Comparison of ENCODE assay signal across 16 cellular contexts in the genomic region with DNA sequence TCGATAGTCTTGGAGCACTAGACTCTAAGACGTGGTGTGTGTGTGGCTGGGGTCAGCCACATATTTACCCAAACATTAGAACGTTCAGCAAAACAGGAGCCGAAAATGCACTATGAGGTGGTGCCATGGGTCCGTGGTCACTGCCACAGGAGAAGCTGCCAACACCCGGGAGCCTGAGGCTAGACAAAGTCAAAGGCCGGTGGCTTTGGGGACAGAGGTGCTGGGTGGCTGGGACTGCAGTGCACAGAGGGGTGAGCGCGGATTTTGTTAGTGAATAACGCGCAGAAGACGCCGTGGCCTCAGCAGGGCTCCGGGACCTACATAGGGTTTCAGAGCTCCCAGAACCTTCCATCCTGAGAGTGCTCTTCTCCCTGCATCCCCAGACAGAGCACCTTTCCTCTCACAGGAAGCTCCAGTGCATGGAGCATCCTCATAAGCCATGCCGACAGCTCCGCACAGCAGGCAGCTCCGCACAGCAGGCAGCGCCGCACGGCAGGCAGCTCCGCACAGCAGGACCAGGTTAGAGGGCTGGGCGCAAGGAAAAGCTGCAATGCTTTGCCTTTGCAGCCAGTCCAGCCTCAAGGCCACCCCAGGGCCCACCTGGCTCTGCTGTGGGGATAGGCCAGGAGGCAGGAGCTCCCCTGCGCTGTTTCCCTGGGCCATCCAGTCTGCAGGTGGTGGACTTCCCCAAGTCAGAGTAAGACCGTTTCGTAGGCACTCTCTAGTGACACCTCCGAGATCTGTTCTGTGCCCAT.
"Had no signal": no experiment of that assay in that cellular context is flagged by ENCODE, and none has a peak within 500 bp of the region (broad histone marks: within the 10 kb centered on the region; RNA-seq: fewer than 3 reads in every experiment).

No MANE protein-coding gene starts in this region.

- H3K9me3 ChIP-seq: SK-N-SH had no signal

- H3K36me3 Mint-ChIP-seq: activated naive CD8-positive, alpha-beta T cell treated with anti-CD3 and anti-CD28 coated beads, Interleukin-2, amount 10 ng/mL, durations not matched to agents 7 days and 5 days; type B pancreatic cell had no signal

- DNase-seq: activated CD4-positive, alpha-beta memory T cell treated with anti-CD3 and anti-CD28 coated beads, Interleukin-2, amount 10 ng/mL, durations not matched to agents 7 days and 5 days; activated CD4-positive, CD25-positive, alpha-beta regulatory T cell treated with anti-CD3 and anti-CD28 coated beads, Interleukin-2, amount 50 U/mL, for 72 hours; activated gamma-delta T cell; activated naive CD8-positive, alpha-beta T cell treated with anti-CD3 and anti-CD28 coated beads, Interleukin-2, amount 10 ng/mL, durations not matched to agents 7 days and 5 days; activated T-cell treated with anti-CD3 and anti-CD28 coated beads, Interleukin-2, amount 50 U/mL, for 24 hours; anterior cingulate cortex; cerebellar nuclear complex; dermis blood vessel endothelial cell; kidney glomerular epithelial cell; SK-N-SH; stimulated activated CD4-positive, alpha-beta T cell treated with anti-CD3 and anti-CD28 coated beads, Interleukin-2, amount 100 ng/mL, for 48 hours; stimulated activated naive CD4-positive, alpha-beta T cell; T-helper 1 cell; T1000 had no signal

- H3K27me3 Mint-ChIP-seq: activated CD4-positive, alpha-beta memory T cell treated with anti-CD3 and anti-CD28 coated beads, Interleukin-2, amount 10 ng/mL, durations not matched to agents 7 days and 5 days; activated T-cell treated with anti-CD3 and anti-CD28 coated beads, Interleukin-2, amount 50 U/mL, for 24 hours had no signal

- H3K4me1 Mint-ChIP-seq: activated CD4-positive, alpha-beta memory T cell treated with anti-CD3 and anti-CD28 coated beads, Interleukin-2, amount 10 ng/mL, durations not matched to agents 7 days and 5 days; activated naive CD8-positive, alpha-beta T cell treated with anti-CD3 and anti-CD28 coated beads, Interleukin-2, amount 10 ng/mL, durations not matched to agents 7 days and 5 days; nephron had no signal

- H3K27ac Mint-ChIP-seq: activated CD4-positive, alpha-beta memory T cell treated with anti-CD3 and anti-CD28 coated beads, Interleukin-2, amount 10 ng/mL, durations not matched to agents 7 days and 5 days; activated naive CD8-positive, alpha-beta T cell treated with anti-CD3 and anti-CD28 coated beads, Interleukin-2, amount 10 ng/mL, durations not matched to agents 7 days and 5 days; activated T-cell treated with anti-CD3 and anti-CD28 coated beads, Interleukin-2, amount 50 U/mL, for 24 hours; nephron; type B pancreatic cell had no signal

- H3K9me3 Mint-ChIP-seq: activated CD4-positive, alpha-beta memory T cell treated with anti-CD3 and anti-CD28 coated beads, Interleukin-2, amount 10 ng/mL, durations not matched to agents 7 days and 5 days; activated naive CD8-positive, alpha-beta T cell treated with anti-CD3 and anti-CD28 coated beads, Interleukin-2, amount 10 ng/mL, durations not matched to agents 7 days and 5 days; activated T-cell treated with anti-CD3 and anti-CD28 coated beads, Interleukin-2, amount 50 U/mL, for 24 hours; nephron; type B pancreatic cell had no signal

- H3K4me2 ChIP-seq: SK-N-SH had no signal

- H3K4me3 Mint-ChIP-seq: activated CD4-positive, alpha-beta memory T cell treated with anti-CD3 and anti-CD28 coated beads, Interleukin-2, amount 10 ng/mL, durations not matched to agents 7 days and 5 days; activated naive CD8-positive, alpha-beta T cell treated with anti-CD3 and anti-CD28 coated beads, Interleukin-2, amount 10 ng/mL, durations not matched to agents 7 days and 5 days; activated T-cell treated with anti-CD3 and anti-CD28 coated beads, Interleukin-2, amount 50 U/mL, for 24 hours; nephron; type B pancreatic cell had no signal
